13 cellular contexts compared by ENCODE assay signal in genomic region chr22:45082795-45083194, GRCh38.
DNase-seq lines count a peak whose midpoint lies in the region; FAIRE-seq and TF ChIP-seq lines count a peak whose summit lies in the region.
"Had no signal": no experiment of that assay in that cellular context is flagged by ENCODE, and none has a peak within 500 bp of the region (broad histone marks: within the 10 kb centered on the region; RNA-seq: fewer than 3 reads in every experiment).

No MANE protein-coding gene starts in this region.

- TF ChIP-seq CTCF in LNCAP (IDR thresholded peaks at IDR 0.05) (peak; percentile 40; the same call in 1 of the 2 replicates), bronchial epithelial cell (IDR thresholded peaks at IDR 0.05; ENCODE audit: insufficient read depth, low read length, severe bottlenecking) (peak; percentile 25)

- H3K36me3 Mint-ChIP-seq in activated CD4-positive, alpha-beta T cell treated with anti-CD3 and anti-CD28 coated beads, Interleukin-2, amount 10 ng/mL, durations not matched to agents 24 days and 14 days (ENCODE audit: low read depth): no peaks in the 10 kb centered on the region

- no peaks in the 10 kb centered on the region for H3K27me3 Mint-ChIP-seq in activated CD4-positive, alpha-beta T cell treated with anti-CD3 and anti-CD28 coated beads, Interleukin-2, amount 10 ng/mL, durations not matched to agents 24 days and 14 days

- H3K9me3 Mint-ChIP-seq in activated CD4-positive, alpha-beta T cell treated with anti-CD3 and anti-CD28 coated beads, Interleukin-2, amount 10 ng/mL, durations not matched to agents 24 days and 14 days: peaks cover 5% of the 10 kb centered on the region

- no peak overlapping the region for H3K4me3 Mint-ChIP-seq in activated CD4-positive, alpha-beta T cell treated with anti-CD3 and anti-CD28 coated beads, Interleukin-2, amount 10 ng/mL, durations not matched to agents 24 days and 14 days
- H3K4me3 Mint-ChIP-seq: B cell had no signal

- no peak overlapping the region for H3K27ac Mint-ChIP-seq in activated CD4-positive, alpha-beta T cell treated with anti-CD3 and anti-CD28 coated beads, Interleukin-2, amount 10 ng/mL, durations not matched to agents 24 days and 14 days
- H3K27ac Mint-ChIP-seq: B cell had no signal

- FAIRE-seq in bronchial epithelial cell (lab: Jason Lieb, UNC): no peak

- DNase-seq in activated CD4-positive, alpha-beta T cell treated with anti-CD3 and anti-CD28 coated beads, Interleukin-2, amount 10 ng/mL, durations not matched to agents 24 days and 14 days: peak; percentile 59
- DNase-seq in activated CD4-positive, alpha-beta T cell treated with anti-CD3 and anti-CD28 coated beads for 4 hours: no peak
- DNase-seq in bronchial epithelial cell (ENCODE audit: low read depth) (no peak), NCI-H187 (lab: John Stamatoyannopoulos, UW) (no peak), caudate nucleus (lab: John Stamatoyannopoulos, UW) (no peak), DMS114 treated with DMSO at 0.1 percent for 48 hours (lab: John Stamatoyannopoulos, UW; ENCODE audit: unreplicated experiment) (no peak)
- peak; percentile 50 for DNase-seq in stimulated activated CD4-positive, alpha-beta T cell treated with anti-CD3 and anti-CD28 coated beads, Interleukin-15, amount 100 ng/mL, for 24 hours
- DNase-seq: activated naive CD4-positive, alpha-beta T cell; midbrain; NCI-H1417 treated with DMSO at 0.1 percent for 48 hours had no signal

- intact Hi-C loops in activated CD4-positive, alpha-beta T cell treated with anti-CD3 and anti-CD28 coated beads, Interleukin-2, amount 10 ng/mL, durations not matched to agents 24 days and 14 days (cut with micrococcal nuclease): loop anchor here (5.0 kb wide), 1 partner anchor 105 kb away; no protein-coding TSS in a partner anchor

- peaks cover 5% of the 10 kb centered on the region for H3K4me1 Mint-ChIP-seq in activated CD4-positive, alpha-beta T cell treated with anti-CD3 and anti-CD28 coated beads, Interleukin-2, amount 10 ng/mL, durations not matched to agents 24 days and 14 days
- H3K4me1 Mint-ChIP-seq: B cell had no signal

- no peak overlapping the region for H3K27ac ChIP-seq in caudate nucleus (ENCODE audit: low read depth, low read length)
- H3K27ac ChIP-seq: thoracic aorta had no signal

- no peaks in the 10 kb centered on the region for H3K36me3 ChIP-seq in bronchial epithelial cell (ENCODE audit: control insufficient read depth, insufficient read depth, low read length)
- H3K36me3 ChIP-seq: thoracic aorta had no signal

- no peak overlapping the region for H3K4me3 ChIP-seq in bronchial epithelial cell (ENCODE audit: low read depth, low read length)
- H3K4me3 ChIP-seq: thoracic aorta had no signal

- peaks cover 9% of the 10 kb centered on the region for H3K27me3 ChIP-seq in bronchial epithelial cell (ENCODE audit: control insufficient read depth, insufficient read depth, low read length)

Comparison
In these comparisons a context has a peak if more than half of its experiments do, and no peak if none do; other contexts are left out.
1. DNase-seq: peak in activated CD4-positive, alpha-beta T cell treated with anti-CD3 and anti-CD28 coated beads, Interleukin-2, amount 10 ng/mL, durations not matched to agents 24 days and 14 days (single experiment) and stimulated activated CD4-positive, alpha-beta T cell treated with anti-CD3 and anti-CD28 coated beads, Interleukin-15, amount 100 ng/mL, for 24 hours (single experiment); none in activated CD4-positive, alpha-beta T cell treated with anti-CD3 and anti-CD28 coated beads for 4 hours (0 of 2), bronchial epithelial cell (single experiment), NCI-H187 (0 of 2), caudate nucleus (0 of 61) and DMS114 treated with DMSO at 0.1 percent for 48 hours (single experiment).